In genomic region chr1:7679873-7680790, GRCh38 we compare ENCODE assay signal across 1 cellular context.
A peak's percentile ranks its signal among the peaks of the same experiment; 100 is the strongest.
TF ChIP-seq lines count a peak whose summit lies in the region.

No MANE protein-coding gene starts in this region.

TF ChIP-seq in HEK293, 187 proteins besides CTCF, POLR2A, EP300 and RAD21 (continued from another document):
- TF ChIP-seq ZNF639 (tag by site-specific recombination; IDR thresholded peaks at IDR 0.05), result no peak
- TF ChIP-seq ZNF571 (tag by site-specific recombination; IDR thresholded peaks at IDR 0.05), result no peak
- no peak for TF ChIP-seq ZNF776 (tag by site-specific recombination; IDR thresholded peaks at IDR 0.05; ENCODE audit: borderline replicate concordance)
- no peak for TF ChIP-seq ZNF140 (tag by site-specific recombination; IDR thresholded peaks at IDR 0.05)
- TF ChIP-seq SP2 (tag by site-specific recombination; IDR thresholded peaks at IDR 0.05), result peak; percentile 43
- TF ChIP-seq ZSCAN4 (tag by site-specific recombination; IDR thresholded peaks at IDR 0.05), result no peak
- no peak for TF ChIP-seq ZNF121 (tag by site-specific recombination; IDR thresholded peaks at IDR 0.05)
- TF ChIP-seq EGR2 (tag by site-specific recombination; IDR thresholded peaks at IDR 0.05; ENCODE audit: low read depth), result peak; percentile 38; the same call in 1 of the 2 replicates
- no peak for TF ChIP-seq GLI2 (tag by site-specific recombination; IDR thresholded peaks at IDR 0.05; ENCODE audit: borderline replicate concordance, low read depth)
- 0 out of 2 replicates have a peak, but pooled peaks have one; percentile 19 for TF ChIP-seq SP7 (tag by site-specific recombination; IDR thresholded peaks at IDR 0.05)
- TF ChIP-seq WT1 (tag by site-specific recombination; IDR thresholded peaks at IDR 0.05), result no peak
- no peak for TF ChIP-seq ZSCAN30 (tag by site-specific recombination; IDR thresholded peaks at IDR 0.05)
- no peak for TF ChIP-seq ZNF350 (tag by site-specific recombination; IDR thresholded peaks at IDR 0.05)
- TF ChIP-seq ZNF785 (tag by site-specific recombination; IDR thresholded peaks at IDR 0.05), result no peak
- 0 out of 2 replicates have a peak, but pooled peaks have one; percentile 47 for TF ChIP-seq KLF17 (tag by site-specific recombination; IDR thresholded peaks at IDR 0.05)
- TF ChIP-seq ZNF202 (tag by site-specific recombination; IDR thresholded peaks at IDR 0.05; ENCODE audit: borderline replicate concordance), result no peak
- no peak for TF ChIP-seq ZSCAN5A (tag by site-specific recombination; IDR thresholded peaks at IDR 0.05)
- no peak for TF ChIP-seq ZNF48 (tag by site-specific recombination; IDR thresholded peaks at IDR 0.05)
- TF ChIP-seq HIC1 (tag by site-specific recombination; IDR thresholded peaks at IDR 0.05), result no peak
- TF ChIP-seq BCL11B (tag by site-specific recombination; IDR thresholded peaks at IDR 0.05; ENCODE audit: low read depth), result no peak
- no peak for TF ChIP-seq TSHZ1 (tag by site-specific recombination; IDR thresholded peaks at IDR 0.05; ENCODE audit: borderline replicate concordance)
- TF ChIP-seq ZNF791 (tag by site-specific recombination; IDR thresholded peaks at IDR 0.05), result no peak
- TF ChIP-seq ZNF558 (tag by site-specific recombination; IDR thresholded peaks at IDR 0.05), result no peak
- no peak for TF ChIP-seq ZNF548 (tag by site-specific recombination; IDR thresholded peaks at IDR 0.05)
- 0 out of 2 replicates have a peak, but pooled peaks have one; percentile 42 for TF ChIP-seq ZXDB (tag by site-specific recombination; IDR thresholded peaks at IDR 0.05)
- TF ChIP-seq ZNF510 (tag by site-specific recombination; IDR thresholded peaks at IDR 0.05; ENCODE audit: insufficient replicate concordance), result no peak
- TF ChIP-seq ZNF114 (tag by site-specific recombination; IDR thresholded peaks at IDR 0.05), result no peak
- no peak for TF ChIP-seq ZNF677 (tag by site-specific recombination; IDR thresholded peaks at IDR 0.05)
- no peak for TF ChIP-seq OSR2 (tag by site-specific recombination; IDR thresholded peaks at IDR 0.05)
- TF ChIP-seq ZBTB8A (tag by site-specific recombination; IDR thresholded peaks at IDR 0.05), result peak; percentile 41
- peak; percentile 40; the same call in 1 of the 2 replicates for TF ChIP-seq SP3 (tag by site-specific recombination; IDR thresholded peaks at IDR 0.05)
- TF ChIP-seq ZNF362 (tag by site-specific recombination; IDR thresholded peaks at IDR 0.05), result no peak
- TF ChIP-seq ZNF302 (tag by site-specific recombination; IDR thresholded peaks at IDR 0.05; ENCODE audit: low read depth), result no peak
- no peak for TF ChIP-seq ZNF112 (tag by site-specific recombination; IDR thresholded peaks at IDR 0.05)
- TF ChIP-seq ZNF561 (tag by site-specific recombination; IDR thresholded peaks at IDR 0.05; ENCODE audit: borderline replicate concordance), result no peak
- TF ChIP-seq ZNF549 (tag by site-specific recombination; IDR thresholded peaks at IDR 0.05), result no peak
- TF ChIP-seq ZNF24 (tag by site-specific recombination; IDR thresholded peaks at IDR 0.05), result no peak
- peak; percentile 53; the same call in 1 of the 2 replicates for TF ChIP-seq ZNF692 (tag by site-specific recombination; IDR thresholded peaks at IDR 0.05)
- TF ChIP-seq ZNF513 (tag by site-specific recombination; IDR thresholded peaks at IDR 0.05), result no peak
- 0 out of 2 replicates have a peak, but pooled peaks have one; percentile 30 for TF ChIP-seq ZNF660 (tag by site-specific recombination; IDR thresholded peaks at IDR 0.05)
- no peak for TF ChIP-seq ZNF248 (tag by site-specific recombination; IDR thresholded peaks at IDR 0.05)
- peak; percentile 47; the same call in 1 of the 2 replicates for TF ChIP-seq KLF9 (tag by site-specific recombination; IDR thresholded peaks at IDR 0.05; ENCODE audit: low read depth)
- 0 out of 2 replicates have a peak, but pooled peaks have one; percentile 33 for TF ChIP-seq ZBTB48 (tag by site-specific recombination; IDR thresholded peaks at IDR 0.05)
- TF ChIP-seq ZNF707 (tag by site-specific recombination; IDR thresholded peaks at IDR 0.05), result no peak
- peak; percentile 18; the same call in 1 of the 2 replicates for TF ChIP-seq GLIS1 (tag by site-specific recombination; IDR thresholded peaks at IDR 0.05)
- TF ChIP-seq ZBTB20 (tag by site-specific recombination; IDR thresholded peaks at IDR 0.05), result peak; percentile 32; the same call in 1 of the 2 replicates
- no peak for TF ChIP-seq KLF1 (tag by site-specific recombination; IDR thresholded peaks at IDR 0.05)
- TF ChIP-seq KLF8 (tag by site-specific recombination; IDR thresholded peaks at IDR 0.05), result peak; percentile 37; the same call in 1 of the 2 replicates
